Comparison of ENCODE assay signal across 25 cellular contexts in the genomic region with DNA sequence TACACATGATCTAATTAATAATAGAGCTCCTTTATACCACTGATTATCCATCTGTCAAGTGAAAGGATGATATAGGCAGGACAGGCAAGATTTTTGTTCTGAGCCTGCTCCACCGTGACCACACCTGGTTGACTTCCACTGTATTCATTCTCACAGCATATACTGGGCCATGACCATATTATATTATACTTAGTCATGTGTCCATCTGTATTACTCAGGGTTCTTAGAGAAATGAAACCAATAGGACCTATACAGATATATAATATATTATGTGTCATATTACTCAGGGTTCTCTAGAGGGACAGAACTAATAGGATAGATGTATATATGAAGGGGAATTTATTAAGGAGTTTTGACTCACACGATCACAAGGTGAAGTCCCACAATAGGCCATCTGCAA.
"Had no signal": no experiment of that assay in that cellular context is flagged by ENCODE, and none has a peak within 500 bp of the region (broad histone marks: within the 10 kb centered on the region; RNA-seq: fewer than 3 reads in every experiment).

No MANE protein-coding gene starts in this region.

- DNase-seq: hypothalamus; immature natural killer cell; islet precursor cell; left ventricle myocardium inferior; midbrain; mucosa of descending colon; naive thymus-derived CD4-positive, alpha-beta T cell; ovary; right lobe of liver; stimulated activated CD4-positive, alpha-beta T cell treated with anti-CD3 and anti-CD28 coated beads, Interleukin-1b, Interleukin-23, amount 100 ng/mL, for 48 hours; stimulated activated CD4-positive, alpha-beta T cell treated with anti-CD3 and anti-CD28 coated beads, Interleukin-2, amount 100 ng/mL, for 48 hours; stimulated activated CD4-positive, alpha-beta T cell treated with anti-CD3 and anti-CD28 coated beads, Interleukin-4, amount 100 ng/mL, for 4 hours; stimulated activated CD8-positive, alpha-beta memory T cell treated with anti-CD3 and anti-CD28 coated beads, Interleukin-4, amount 100 ng/mL, for 48 hours; stimulated activated naive CD8-positive, alpha-beta T cell treated with anti-CD3 and anti-CD28 coated beads, Interleukin-15, Interleukin-2, amounts not matched to agents 100 U/mL and 50 U/mL, for 24 hours; stomach; testis; thyroid gland; transverse colon; upper lobe of left lung had no signal

- H3K36me3 ChIP-seq: left ventricle myocardium inferior, ovary, right atrium auricular region, right lobe of liver, stomach, thyroid gland, transverse colon, upper lobe of left lung, vagina had no signal

- H3K4me2 ChIP-seq: smooth muscle cell had no signal

- H3K27ac ChIP-seq: left ventricle myocardium inferior, ovary, right atrium auricular region, right lobe of liver, stomach, testis, thyroid gland, transverse colon, upper lobe of left lung, vagina had no signal

- ATAC-seq: mucosa of descending colon; naive thymus-derived CD4-positive, alpha-beta T cell; natural killer cell treated with Interleukin-12 subunit alpha and Interleukin-12 subunit beta and Interleukin-15 and Interleukin-18, amount 100 ng/mL, for 72 hours; right lobe of liver; stimulated activated memory B cell treated with anti-CD40 and anti-IgM and Interleukin-4, amounts not matched to agents 10 μg/mL and 1 μg/mL and 100 μg/mL, for 72 hours; stimulated activated naive CD8-positive, alpha-beta T cell treated with anti-CD3 and anti-CD28 coated beads, Interleukin-15, Interleukin-2, amounts not matched to agents 100 U/mL and 50 U/mL, for 24 hours had no signal

- H3K27me3 ChIP-seq: ovary, right atrium auricular region, right lobe of liver, stomach, testis, thyroid gland, transverse colon, upper lobe of left lung, vagina had no signal

- H3K4me1 ChIP-seq: left ventricle myocardium inferior, right atrium auricular region, right lobe of liver, stomach, testis, thyroid gland, transverse colon, upper lobe of left lung, vagina had no signal

- H3K9me3 ChIP-seq: left ventricle myocardium inferior, ovary, right atrium auricular region, right lobe of liver, stomach, testis, thyroid gland, upper lobe of left lung, vagina had no signal

- H3K4me3 ChIP-seq: left ventricle myocardium inferior, lung, mucosa of descending colon, ovary, right atrium auricular region, right lobe of liver, smooth muscle cell, stomach, testis, thyroid gland, transverse colon, upper lobe of left lung, vagina had no signal
